ENCODE assay signal across 19 cellular contexts in the genomic region with DNA sequence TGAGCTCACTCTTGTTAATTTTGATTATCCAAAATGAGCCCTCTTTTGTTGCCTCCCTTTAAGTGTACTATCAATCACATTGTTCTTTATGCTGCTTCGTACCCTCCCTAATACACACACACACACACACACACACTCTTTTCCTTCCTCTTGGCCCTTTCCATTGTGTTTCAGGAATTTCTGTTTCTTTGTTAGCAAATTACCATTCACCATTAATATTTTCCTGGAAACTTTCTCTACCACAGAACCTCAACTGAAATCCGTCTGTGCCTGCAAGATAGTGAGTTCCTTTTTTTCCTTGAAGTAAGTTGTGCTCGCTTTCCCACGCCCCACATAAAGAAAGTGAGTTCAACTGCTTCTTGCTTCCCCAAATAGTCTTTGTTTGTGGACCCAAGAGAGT.
"Had no signal": no experiment of that assay in that cellular context is flagged by ENCODE, and none has a peak within 500 bp of the region (broad histone marks: within the 10 kb centered on the region; RNA-seq: fewer than 3 reads in every experiment).

No MANE protein-coding gene starts in this region.

- H3K4me3 ChIP-seq: coronary artery, esophagus squamous epithelium, pancreas, sigmoid colon, testis had no signal

- H3K9me3 ChIP-seq: esophagus squamous epithelium, pancreas, sigmoid colon, testis had no signal

- ATAC-seq: naive thymus-derived CD8-positive, alpha-beta T cell; pancreas; stimulated activated effector memory CD8-positive, alpha-beta T cell treated with anti-CD3 and anti-CD28 coated beads, Interleukin-12 subunit alpha, Interleukin-12 subunit beta, amount 100 ng/mL, for 72 hours had no signal

- H3K27ac ChIP-seq: brain microvascular endothelial cell, coronary artery, esophagus squamous epithelium, pancreas, sigmoid colon, testis, VCaP had no signal

- H3K27me3 ChIP-seq: brain microvascular endothelial cell, esophagus squamous epithelium, pancreas, sigmoid colon, testis had no signal

- H3K36me3 ChIP-seq: brain microvascular endothelial cell, pancreas, sigmoid colon had no signal

- H3K4me1 ChIP-seq: esophagus squamous epithelium, pancreas, sigmoid colon, testis had no signal

- DNase-seq: activated CD4-positive, alpha-beta T cell treated with anti-CD3 and anti-CD28 coated beads for 1 hour; activated CD8-positive, alpha-beta memory T cell treated with anti-CD3 and anti-CD28 coated beads for 24 hours; activated CD8-positive, alpha-beta memory T cell treated with anti-CD3 and anti-CD28 coated beads, Interleukin-2, amount 50 U/mL, for 48 hours; activated effector memory CD4-positive, alpha-beta T cell treated with Interleukin-2 at 50 U/mL for 16 hours; activated naive CD4-positive, alpha-beta T cell treated with anti-CD3 and anti-CD28 coated beads, Interleukin-2, amount 50 U/mL, for 16 hours; activated T-cell treated with anti-CD3 and anti-CD28 coated beads, Interleukin-2, amount 50 U/mL, for 48 hours; aorta; brain microvascular endothelial cell; effector CD4-positive, alpha-beta T cell; esophagus squamous epithelium; mesendoderm; naive thymus-derived CD8-positive, alpha-beta T cell; pancreas; sigmoid colon; stimulated activated CD4-positive, alpha-beta T cell treated with anti-CD3 and anti-CD28 coated beads, Interleukin-4, amount 100 ng/mL, for 24 hours; testis had no signal
